1 cellular context compared by ENCODE assay signal in the genomic region with DNA sequence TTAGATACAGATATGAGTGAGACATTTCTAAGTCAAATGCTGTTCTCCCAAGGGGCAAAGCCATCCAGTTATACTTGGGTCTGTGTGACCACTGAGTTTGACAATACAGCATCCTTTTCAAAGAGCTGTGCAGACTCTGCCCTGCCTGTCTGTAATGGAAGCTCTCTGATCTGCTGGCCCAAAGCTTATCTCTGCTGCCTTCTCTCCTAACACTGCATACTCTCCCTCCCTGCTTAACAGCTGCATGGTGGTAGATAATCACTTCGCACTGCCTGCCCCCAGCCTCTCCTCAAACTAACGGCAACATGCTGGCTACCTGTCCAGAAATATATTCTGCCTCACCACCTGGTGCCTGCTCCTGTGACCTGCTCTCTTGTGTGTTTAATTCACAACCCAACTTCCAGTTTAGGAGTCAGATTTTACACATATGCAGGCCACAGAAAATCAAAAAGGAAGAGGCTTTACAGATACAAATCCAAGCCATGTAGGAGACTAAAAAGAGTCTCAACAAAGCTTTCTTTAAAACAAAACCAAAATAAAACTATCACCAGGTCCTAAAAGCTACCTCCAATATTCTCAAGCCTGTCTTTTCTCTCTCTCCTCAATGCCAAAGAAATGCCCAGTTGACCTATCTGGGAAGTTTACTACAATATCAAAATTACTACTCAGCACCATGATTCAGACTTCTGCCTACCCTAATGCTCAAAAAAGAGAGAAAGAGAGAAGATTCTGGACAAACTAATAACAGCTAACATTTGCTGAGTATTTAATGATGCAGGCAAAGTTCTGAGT.
TF ChIP-seq lines count a peak whose summit lies in the region.

No MANE protein-coding gene starts in this region.

TF ChIP-seq in K562, 482 proteins besides CTCF, POLR2A, EP300 and RAD21 (continued from another document and continues in another):
- TF ChIP-seq, protein P1, sequence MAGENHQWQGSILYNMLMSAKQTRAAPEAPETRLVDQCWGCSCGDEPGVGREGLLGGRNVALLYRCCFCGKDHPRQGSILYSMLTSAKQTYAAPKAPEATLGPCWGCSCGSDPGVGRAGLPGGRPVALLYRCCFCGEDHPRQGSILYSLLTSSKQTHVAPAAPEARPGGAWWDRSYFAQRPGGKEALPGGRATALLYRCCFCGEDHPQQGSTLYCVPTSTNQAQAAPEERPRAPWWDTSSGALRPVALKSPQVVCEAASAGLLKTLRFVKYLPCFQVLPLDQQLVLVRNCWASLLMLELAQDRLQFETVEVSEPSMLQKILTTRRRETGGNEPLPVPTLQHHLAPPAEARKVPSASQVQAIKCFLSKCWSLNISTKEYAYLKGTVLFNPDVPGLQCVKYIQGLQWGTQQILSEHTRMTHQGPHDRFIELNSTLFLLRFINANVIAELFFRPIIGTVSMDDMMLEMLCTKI (IDR thresholded peaks at IDR 0.05; ENCODE audit: partially characterized antibody) = no peak
- TF ChIP-seq NUFIP1 (IDR thresholded peaks at IDR 0.05; ENCODE audit: partially characterized antibody) (no peak), ZNF146 (CRISPR knock-in tag; IDR thresholded peaks at IDR 0.05; ENCODE audit: unreplicated experiment) (no peak), THRAP3 (IDR thresholded peaks at IDR 0.05; ENCODE audit: borderline replicate concordance) (no peak), NONO (IDR thresholded peaks at IDR 0.05; ENCODE audit: low read depth in 2 of 2, low read length in 1 of 2) (peak in 1 of 2 experiments; percentile 84; a peak in 2 of 4 replicates), IRF2 (CRISPR knock-in tag; IDR thresholded peaks at IDR 0.05) (no peak), SMARCA4 (IDR thresholded peaks at IDR 0.05) (peak; percentile 99), ZNF174 (CRISPR knock-in tag; IDR thresholded peaks at IDR 0.05) (no peak), RFX1 (IDR thresholded peaks at IDR 0.05) (no peak), RBFOX2 (IDR thresholded peaks at IDR 0.05; ENCODE audit: low read depth, low read length) (no peak), SMARCC2 (IDR thresholded peaks at IDR 0.05; ENCODE audit: low read depth) (peak; percentile 92), GABPB1 (CRISPR knock-in tag; IDR thresholded peaks at IDR 0.05) (no peak), TBP (optimal IDR thresholded peaks at IDR 0.05; ENCODE audit: low read depth, low read length) (no peak), CEBPB (tag; IDR thresholded peaks at IDR 0.05) (no peak), ZNF668 (CRISPR knock-in tag; IDR thresholded peaks at IDR 0.05) (0 out of 2 replicates have a peak, but pooled peaks have one; percentile 64), ZNF644 (tag; IDR thresholded peaks at IDR 0.05; ENCODE audit: low read depth) (no peak), MYBL2 (IDR thresholded peaks at IDR 0.05; ENCODE audit: low read depth) (no peak), MYBL2 (CRISPR knock-in tag; IDR thresholded peaks at IDR 0.05; ENCODE audit: borderline replicate concordance) (no peak), RFX5 (IDR thresholded peaks at IDR 0.05; ENCODE audit: low read depth, low read length) (no peak), YBX1 (IDR thresholded peaks at IDR 0.05) (no peak), FOXP1 (CRISPR knock-in tag; IDR thresholded peaks at IDR 0.05) (no peak), CSDE1 (IDR thresholded peaks at IDR 0.05) (0 out of 4 replicates have a peak, but pooled peaks of 1 of the 2 experiments have one; percentile 46), ARID2 (IDR thresholded peaks at IDR 0.05) (no peak), DDX20 (tag; IDR thresholded peaks at IDR 0.05; ENCODE audit: low read depth) (no peak), MTF1 (CRISPR knock-in tag; IDR thresholded peaks at IDR 0.05; ENCODE audit: borderline replicate concordance) (no peak), GTF2A2 (tag; IDR thresholded peaks at IDR 0.05) (no peak), TAL1 (IDR thresholded peaks at IDR 0.05) (peak; percentile 99), ASH1L (IDR thresholded peaks at IDR 0.05; ENCODE audit: borderline replicate concordance, low read depth, partially characterized antibody) (no peak), PHB (CRISPR knock-in tag; IDR thresholded peaks at IDR 0.05) (no peak), TCF3 (CRISPR knock-in tag; IDR thresholded peaks at IDR 0.05) (peak; percentile 100), CBX5 (IDR thresholded peaks at IDR 0.05; ENCODE audit: borderline replicate concordance, low read depth) (peak; percentile 46; the same call in 1 of the 2 replicates), CBX2 (IDR thresholded peaks at IDR 0.05; ENCODE audit: insufficient read depth, low read length, poor library complexity, severe bottlenecking) (no peak), RNF2 (IDR thresholded peaks at IDR 0.05) (peak; percentile 87; the same call in 1 of the 2 replicates), SUPT5H (IDR thresholded peaks at IDR 0.05) (no peak), SMAD2 (IDR thresholded peaks at IDR 0.05; ENCODE audit: low read depth, low read length) (no peak), NR2C2 (CRISPR knock-in tag; IDR thresholded peaks at IDR 0.05) (no peak), NR2C2 (tag; IDR thresholded peaks at IDR 0.05) (no peak), ZBTB17 (CRISPR knock-in tag; IDR thresholded peaks at IDR 0.05) (no peak), PHF21A (IDR thresholded peaks at IDR 0.05; ENCODE audit: borderline replicate concordance, low read depth) (no peak), PHF20 (IDR thresholded peaks at IDR 0.05; ENCODE audit: partially characterized antibody) (peak; percentile 24)
- TF ChIP-seq, protein P2, sequence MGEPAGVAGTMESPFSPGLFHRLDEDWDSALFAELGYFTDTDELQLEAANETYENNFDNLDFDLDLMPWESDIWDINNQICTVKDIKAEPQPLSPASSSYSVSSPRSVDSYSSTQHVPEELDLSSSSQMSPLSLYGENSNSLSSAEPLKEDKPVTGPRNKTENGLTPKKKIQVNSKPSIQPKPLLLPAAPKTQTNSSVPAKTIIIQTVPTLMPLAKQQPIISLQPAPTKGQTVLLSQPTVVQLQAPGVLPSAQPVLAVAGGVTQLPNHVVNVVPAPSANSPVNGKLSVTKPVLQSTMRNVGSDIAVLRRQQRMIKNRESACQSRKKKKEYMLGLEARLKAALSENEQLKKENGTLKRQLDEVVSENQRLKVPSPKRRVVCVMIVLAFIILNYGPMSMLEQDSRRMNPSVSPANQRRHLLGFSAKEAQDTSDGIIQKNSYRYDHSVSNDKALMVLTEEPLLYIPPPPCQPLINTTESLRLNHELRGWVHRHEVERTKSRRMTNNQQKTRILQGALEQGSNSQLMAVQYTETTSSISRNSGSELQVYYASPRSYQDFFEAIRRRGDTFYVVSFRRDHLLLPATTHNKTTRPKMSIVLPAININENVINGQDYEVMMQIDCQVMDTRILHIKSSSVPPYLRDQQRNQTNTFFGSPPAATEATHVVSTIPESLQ (CRISPR knock-in tag; IDR thresholded peaks at IDR 0.05) = no peak
- TF ChIP-seq, protein P3, sequence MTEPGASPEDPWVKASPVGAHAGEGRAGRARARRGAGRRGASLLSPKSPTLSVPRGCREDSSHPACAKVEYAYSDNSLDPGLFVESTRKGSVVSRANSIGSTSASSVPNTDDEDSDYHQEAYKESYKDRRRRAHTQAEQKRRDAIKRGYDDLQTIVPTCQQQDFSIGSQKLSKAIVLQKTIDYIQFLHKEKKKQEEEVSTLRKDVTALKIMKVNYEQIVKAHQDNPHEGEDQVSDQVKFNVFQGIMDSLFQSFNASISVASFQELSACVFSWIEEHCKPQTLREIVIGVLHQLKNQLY (CRISPR knock-in tag; conservative IDR thresholded peaks at IDR 0.05) = no peak
- TF ChIP-seq, protein P4, sequence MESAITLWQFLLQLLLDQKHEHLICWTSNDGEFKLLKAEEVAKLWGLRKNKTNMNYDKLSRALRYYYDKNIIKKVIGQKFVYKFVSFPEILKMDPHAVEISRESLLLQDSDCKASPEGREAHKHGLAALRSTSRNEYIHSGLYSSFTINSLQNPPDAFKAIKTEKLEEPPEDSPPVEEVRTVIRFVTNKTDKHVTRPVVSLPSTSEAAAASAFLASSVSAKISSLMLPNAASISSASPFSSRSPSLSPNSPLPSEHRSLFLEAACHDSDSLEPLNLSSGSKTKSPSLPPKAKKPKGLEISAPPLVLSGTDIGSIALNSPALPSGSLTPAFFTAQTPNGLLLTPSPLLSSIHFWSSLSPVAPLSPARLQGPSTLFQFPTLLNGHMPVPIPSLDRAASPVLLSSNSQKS (CRISPR knock-in tag; IDR thresholded peaks at IDR 0.05) = no peak
- TF ChIP-seq, protein P5, sequence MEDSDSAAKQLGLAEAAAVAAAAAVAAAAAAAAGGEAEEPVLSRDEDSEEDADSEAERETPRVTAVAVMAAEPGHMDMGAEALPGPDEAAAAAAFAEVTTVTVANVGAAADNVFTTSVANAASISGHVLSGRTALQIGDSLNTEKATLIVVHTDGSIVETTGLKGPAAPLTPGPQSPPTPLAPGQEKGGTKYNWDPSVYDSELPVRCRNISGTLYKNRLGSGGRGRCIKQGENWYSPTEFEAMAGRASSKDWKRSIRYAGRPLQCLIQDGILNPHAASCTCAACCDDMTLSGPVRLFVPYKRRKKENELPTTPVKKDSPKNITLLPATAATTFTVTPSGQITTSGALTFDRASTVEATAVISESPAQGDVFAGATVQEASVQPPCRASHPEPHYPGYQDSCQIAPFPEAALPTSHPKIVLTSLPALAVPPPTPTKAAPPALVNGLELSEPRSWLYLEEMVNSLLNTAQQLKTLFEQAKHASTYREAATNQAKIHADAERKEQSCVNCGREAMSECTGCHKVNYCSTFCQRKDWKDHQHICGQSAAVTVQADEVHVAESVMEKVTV (CRISPR knock-in tag; IDR thresholded peaks at IDR 0.05) = no peak
- TF ChIP-seq, protein P6, sequence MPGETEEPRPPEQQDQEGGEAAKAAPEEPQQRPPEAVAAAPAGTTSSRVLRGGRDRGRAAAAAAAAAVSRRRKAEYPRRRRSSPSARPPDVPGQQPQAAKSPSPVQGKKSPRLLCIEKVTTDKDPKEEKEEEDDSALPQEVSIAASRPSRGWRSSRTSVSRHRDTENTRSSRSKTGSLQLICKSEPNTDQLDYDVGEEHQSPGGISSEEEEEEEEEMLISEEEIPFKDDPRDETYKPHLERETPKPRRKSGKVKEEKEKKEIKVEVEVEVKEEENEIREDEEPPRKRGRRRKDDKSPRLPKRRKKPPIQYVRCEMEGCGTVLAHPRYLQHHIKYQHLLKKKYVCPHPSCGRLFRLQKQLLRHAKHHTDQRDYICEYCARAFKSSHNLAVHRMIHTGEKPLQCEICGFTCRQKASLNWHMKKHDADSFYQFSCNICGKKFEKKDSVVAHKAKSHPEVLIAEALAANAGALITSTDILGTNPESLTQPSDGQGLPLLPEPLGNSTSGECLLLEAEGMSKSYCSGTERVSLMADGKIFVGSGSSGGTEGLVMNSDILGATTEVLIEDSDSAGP (CRISPR knock-in tag; IDR thresholded peaks at IDR 0.05) = no peak
- TF ChIP-seq, protein P7, sequence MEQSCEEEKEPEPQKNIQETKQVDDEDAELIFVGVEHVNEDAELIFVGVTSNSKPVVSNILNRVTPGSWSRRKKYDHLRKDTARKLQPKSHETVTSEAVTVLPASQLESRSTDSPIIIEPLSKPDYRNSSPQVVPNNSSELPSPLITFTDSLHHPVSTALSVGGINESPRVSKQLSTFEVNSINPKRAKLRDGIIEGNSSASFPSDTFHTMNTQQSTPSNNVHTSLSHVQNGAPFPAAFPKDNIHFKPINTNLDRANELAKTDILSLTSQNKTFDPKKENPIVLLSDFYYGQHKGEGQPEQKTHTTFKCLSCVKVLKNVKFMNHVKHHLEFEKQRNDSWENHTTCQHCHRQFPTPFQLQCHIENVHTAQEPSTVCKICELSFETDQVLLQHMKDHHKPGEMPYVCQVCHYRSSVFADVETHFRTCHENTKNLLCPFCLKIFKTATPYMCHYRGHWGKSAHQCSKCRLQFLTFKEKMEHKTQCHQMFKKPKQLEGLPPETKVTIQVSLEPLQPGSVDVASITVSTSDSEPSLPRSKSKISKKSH (CRISPR knock-in tag; IDR thresholded peaks at IDR 0.05) = no peak
- TF ChIP-seq, protein P8, sequence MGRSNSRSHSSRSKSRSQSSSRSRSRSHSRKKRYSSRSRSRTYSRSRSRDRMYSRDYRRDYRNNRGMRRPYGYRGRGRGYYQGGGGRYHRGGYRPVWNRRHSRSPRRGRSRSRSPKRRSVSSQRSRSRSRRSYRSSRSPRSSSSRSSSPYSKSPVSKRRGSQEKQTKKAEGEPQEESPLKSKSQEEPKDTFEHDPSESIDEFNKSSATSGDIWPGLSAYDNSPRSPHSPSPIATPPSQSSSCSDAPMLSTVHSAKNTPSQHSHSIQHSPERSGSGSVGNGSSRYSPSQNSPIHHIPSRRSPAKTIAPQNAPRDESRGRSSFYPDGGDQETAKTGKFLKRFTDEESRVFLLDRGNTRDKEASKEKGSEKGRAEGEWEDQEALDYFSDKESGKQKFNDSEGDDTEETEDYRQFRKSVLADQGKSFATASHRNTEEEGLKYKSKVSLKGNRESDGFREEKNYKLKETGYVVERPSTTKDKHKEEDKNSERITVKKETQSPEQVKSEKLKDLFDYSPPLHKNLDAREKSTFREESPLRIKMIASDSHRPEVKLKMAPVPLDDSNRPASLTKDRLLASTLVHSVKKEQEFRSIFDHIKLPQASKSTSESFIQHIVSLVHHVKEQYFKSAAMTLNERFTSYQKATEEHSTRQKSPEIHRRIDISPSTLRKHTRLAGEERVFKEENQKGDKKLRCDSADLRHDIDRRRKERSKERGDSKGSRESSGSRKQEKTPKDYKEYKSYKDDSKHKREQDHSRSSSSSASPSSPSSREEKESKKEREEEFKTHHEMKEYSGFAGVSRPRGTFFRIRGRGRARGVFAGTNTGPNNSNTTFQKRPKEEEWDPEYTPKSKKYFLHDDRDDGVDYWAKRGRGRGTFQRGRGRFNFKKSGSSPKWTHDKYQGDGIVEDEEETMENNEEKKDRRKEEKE (IDR thresholded peaks at IDR 0.05; ENCODE audit: borderline replicate concordance in 1 of 2, control insufficient read depth in 1 of 2, low read depth in 2 of 2, low read length in 1 of 2) = 0 out of 4 replicates have a peak, but pooled peaks of 1 of the 2 experiments have one; percentile 31
- TF ChIP-seq, protein P9, sequence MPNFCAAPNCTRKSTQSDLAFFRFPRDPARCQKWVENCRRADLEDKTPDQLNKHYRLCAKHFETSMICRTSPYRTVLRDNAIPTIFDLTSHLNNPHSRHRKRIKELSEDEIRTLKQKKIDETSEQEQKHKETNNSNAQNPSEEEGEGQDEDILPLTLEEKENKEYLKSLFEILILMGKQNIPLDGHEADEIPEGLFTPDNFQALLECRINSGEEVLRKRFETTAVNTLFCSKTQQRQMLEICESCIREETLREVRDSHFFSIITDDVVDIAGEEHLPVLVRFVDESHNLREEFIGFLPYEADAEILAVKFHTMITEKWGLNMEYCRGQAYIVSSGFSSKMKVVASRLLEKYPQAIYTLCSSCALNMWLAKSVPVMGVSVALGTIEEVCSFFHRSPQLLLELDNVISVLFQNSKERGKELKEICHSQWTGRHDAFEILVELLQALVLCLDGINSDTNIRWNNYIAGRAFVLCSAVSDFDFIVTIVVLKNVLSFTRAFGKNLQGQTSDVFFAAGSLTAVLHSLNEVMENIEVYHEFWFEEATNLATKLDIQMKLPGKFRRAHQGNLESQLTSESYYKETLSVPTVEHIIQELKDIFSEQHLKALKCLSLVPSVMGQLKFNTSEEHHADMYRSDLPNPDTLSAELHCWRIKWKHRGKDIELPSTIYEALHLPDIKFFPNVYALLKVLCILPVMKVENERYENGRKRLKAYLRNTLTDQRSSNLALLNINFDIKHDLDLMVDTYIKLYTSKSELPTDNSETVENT (CRISPR knock-in tag; IDR thresholded peaks at IDR 0.05) = no peak
- TF ChIP-seq, protein P10, sequence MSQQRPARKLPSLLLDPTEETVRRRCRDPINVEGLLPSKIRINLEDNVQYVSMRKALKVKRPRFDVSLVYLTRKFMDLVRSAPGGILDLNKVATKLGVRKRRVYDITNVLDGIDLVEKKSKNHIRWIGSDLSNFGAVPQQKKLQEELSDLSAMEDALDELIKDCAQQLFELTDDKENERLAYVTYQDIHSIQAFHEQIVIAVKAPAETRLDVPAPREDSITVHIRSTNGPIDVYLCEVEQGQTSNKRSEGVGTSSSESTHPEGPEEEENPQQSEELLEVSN (IDR thresholded peaks at IDR 0.05; ENCODE audit: borderline replicate concordance in 1 of 2, extremely low read depth in 1 of 2, insufficient read depth in 1 of 2, insufficient read length in 1 of 2, low read depth in 1 of 2, low read length in 1 of 2, poor library complexity in 1 of 2, severe bottlenecking in 1 of 2) = peak in 1 of 2 experiments; percentile 25
